ENCODE assay signal across 8 cellular contexts in the genomic region with DNA sequence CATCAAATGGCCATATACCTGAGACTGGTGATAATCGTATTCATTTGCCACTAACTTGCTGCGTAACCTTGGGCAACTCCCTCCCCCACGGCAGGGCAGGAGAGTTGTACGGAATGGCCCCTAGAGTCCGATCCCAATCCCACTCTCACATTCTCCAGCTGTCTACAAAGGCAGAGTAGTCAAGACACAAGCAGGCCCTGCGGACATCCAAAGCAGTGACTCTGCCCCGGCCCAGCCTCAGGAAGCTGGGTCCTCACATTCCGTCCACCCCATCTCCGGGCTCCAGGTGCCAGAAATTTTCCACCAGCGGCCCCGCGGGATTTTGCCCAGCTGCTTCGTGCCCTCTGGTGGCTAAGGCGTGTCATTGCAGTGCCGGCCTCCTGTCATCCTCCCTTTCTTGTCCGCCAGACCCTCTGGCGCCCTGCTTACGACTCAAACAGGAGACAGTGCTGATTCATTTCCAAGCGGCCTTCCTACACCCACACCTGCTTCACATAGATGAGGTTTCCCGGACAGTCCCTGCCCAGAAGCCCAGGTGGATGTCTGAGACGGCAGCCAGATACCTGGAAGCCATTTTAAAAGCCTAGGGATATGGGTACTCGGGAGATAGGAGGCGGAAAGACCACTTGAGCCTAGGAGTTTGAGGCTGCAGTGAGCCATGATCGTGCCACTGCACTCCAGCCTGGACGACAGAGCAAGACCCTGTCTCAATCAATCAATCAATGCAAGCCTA. TPM values are rescaled to one million over a fixed set of nuclear protein-coding genes. Genes with fewer than 3 reads are reported as not detected.
DNase-seq lines count a peak whose midpoint lies in the region; ATAC-seq and TF ChIP-seq lines count a peak whose summit lies in the region.

No MANE protein-coding gene starts in this region.

- no peaks in the 10 kb centered on the region for H3K9me3 Mint-ChIP-seq in HFFc6

- no peak overlapping the region for H3K4me3 ChIP-seq in right lobe of liver

- TF ChIP-seq CTCF in HFFc6 (IDR thresholded peaks at IDR 0.05) (peak; percentile 100), right lobe of liver (IDR thresholded peaks at IDR 0.05) (peak; percentile 95 to 98 (median 96))

- H3K36me3 Mint-ChIP-seq in HFFc6 (ENCODE audit: low read depth) = no peaks in the 10 kb centered on the region

- H3K36me3 ChIP-seq in right lobe of liver = no peaks in the 10 kb centered on the region

- peaks cover 0 to 7% (median 1%) of the 10 kb centered on the region in 4 donors for H3K4me1 ChIP-seq in right lobe of liver

- TF ChIP-seq POLR2A in right lobe of liver (IDR thresholded peaks at IDR 0.05) = no peak

- H3K4me1 Mint-ChIP-seq in HFFc6 (ENCODE audit: low read depth) = peaks cover 82% of the 10 kb centered on the region

- no peaks in the 10 kb centered on the region for H3K27me3 ChIP-seq in right lobe of liver

- peaks cover 1% of the 10 kb centered on the region for H3K27me3 Mint-ChIP-seq in HFFc6 (ENCODE audit: insufficient read depth)

- intact Hi-C loops in right lobe of liver (cut with DNase I) = loop anchor here (5.0 to 10.0 kb wide), 2 partner anchors 54 to 56 kb away; no protein-coding TSS in a partner anchor

- peak overlapping the region; percentile 100 for H3K27ac Mint-ChIP-seq in HFFc6

- no peak overlapping the region for H3K27ac ChIP-seq in right lobe of liver

- ATAC-seq in right lobe of liver (peak; percentile 62 to 83 (median 76)), GM18861 (IDR thresholded peaks at IDR 0.05; ENCODE audit: unreplicated experiment) (no peak)

- H3K4me3 Mint-ChIP-seq in HFFc6 = peak overlapping the region; percentile 68

- WGBS in right lobe of liver (ENCODE audit: insufficient coverage, low coverage, low lambda C conversion rate, missing lambda C conversion rate) = 4% methylated on average over 18 of the region's 25 CpGs

- H3K9me3 ChIP-seq in right lobe of liver = no peaks in the 10 kb centered on the region

- DNase-seq in AG20443 (ENCODE audit: low spot score) (peak; percentile 90), HFFc6 (peak; percentile 85), NCI-H526 treated with DMSO at 0.1 percent for 48 hours (lab: John Stamatoyannopoulos, UW) (peak; percentile 98), dermis blood vessel endothelial cell (peak; percentile 94), right lobe of liver (peak; percentile 85)
- DNase-seq in activated CD4-positive, alpha-beta T cell treated with anti-CD3 and anti-CD28 coated beads, Interleukin-2, amount 50 U/mL, for 4 hours = peak; percentile 75 to 76
- peak; percentile 80 for DNase-seq in stimulated activated CD4-positive, alpha-beta T cell treated with anti-CD3 and anti-CD28 coated beads, Interleukin-4, amount 100 ng/mL, for 1 hour

RNA-seq across cellular contexts. Expression of gene S100A2, which starts 2.9 kb away (rescaled TPM):
- 10 to 100 TPM in 4 of 6 experiments, 1 to 10 TPM in 2; 7.4 to 12.5 (median 10.4) TPM for total RNA-seq in HFFc6 (2021; fragmentation: NEBNext Ultra II Directional; extraction: Animal tissue kit (Norgen Biotek cat#: 25700))
- total RNA-seq in dermis blood vessel endothelial cell (0.51 and 0.98 TPM in 2 replicates), right lobe of liver (not detected)

RNA-seq across cellular contexts. Expression of gene S100A3, which starts 19.5 kb away (rescaled TPM):
- 1 to 10 TPM; 3.4 to 5.6 (median 5.1) TPM for total RNA-seq in HFFc6 (2021; fragmentation: NEBNext Ultra II Directional; extraction: Animal tissue kit (Norgen Biotek cat#: 25700))
- total RNA-seq in dermis blood vessel endothelial cell = 1.3 and 1.4 TPM in 2 replicates
- total RNA-seq in right lobe of liver = under 1 TPM in 1 of 6 experiments, not detected in 5; 0.29 TPM

RNA-seq across cellular contexts. Expression of gene S100A4, which starts 22.9 kb away (rescaled TPM):
- 100 to 1,000 TPM; 394 to 846 (median 814) TPM for total RNA-seq in HFFc6 (2021; fragmentation: NEBNext Ultra II Directional; extraction: Animal tissue kit (Norgen Biotek cat#: 25700))
- total RNA-seq in dermis blood vessel endothelial cell (7.1 and 22.6 TPM in 2 replicates), right lobe of liver (10 to 100 TPM in 4 of 6 experiments, 1 to 10 TPM in 2; 7.6 to 21.6 (median 14.0) TPM)

RNA-seq across cellular contexts. Expression of gene S100A5, which starts 27.8 kb away (rescaled TPM):
- total RNA-seq in HFFc6 (2021; fragmentation: NEBNext Ultra II Directional; extraction: Animal tissue kit (Norgen Biotek cat#: 25700)) = 1 to 10 TPM in 1 of 6 experiments, under 1 TPM in 5; 0.40 to 1.2 (median 0.71) TPM
- not detected in 2 replicates for total RNA-seq in dermis blood vessel endothelial cell
- not detected for total RNA-seq in right lobe of liver

RNA-seq across cellular contexts. Expression of gene S100A6, which starts 32.7 kb away (rescaled TPM):
- total RNA-seq in HFFc6 (2021; fragmentation: NEBNext Ultra II Directional; extraction: Animal tissue kit (Norgen Biotek cat#: 25700)) = 1,000 to 10,000 TPM; 1,971 to 2,311 (median 2,129) TPM
- total RNA-seq in dermis blood vessel endothelial cell (239 and 342 TPM in 2 replicates), right lobe of liver (10 to 100 TPM in 5 of 6 experiments, 1 to 10 TPM in 1; 6.6 to 24.0 (median 12.0) TPM)

Comparison
In these comparisons a context has a peak if more than half of its experiments do, and no peak if none do; other contexts are left out.
1. RNA of gene S100A4, which starts 22.9 kb away (total RNA-seq): 394 to 846 TPM in HFFc6; 7.1 to 22.6 TPM in dermis blood vessel endothelial cell and 7.6 to 21.6 TPM in right lobe of liver; every median in the first group is over 10 times any median in the second.
2. Peak in every context shown above with its lines, with median percentiles within 50 percentile points of each other: DNase-seq.